13 cellular contexts compared by ENCODE assay signal in genomic region chr6:67663105-67663895, GRCh38.
"Had no signal": no experiment of that assay in that cellular context is flagged by ENCODE, and none has a peak within 500 bp of the region (broad histone marks: within the 10 kb centered on the region; RNA-seq: fewer than 3 reads in every experiment).

No MANE protein-coding gene starts in this region.

- H3K36me3 ChIP-seq: esophagus muscularis mucosa, gastrocnemius medialis, heart right ventricle, left ventricle myocardium inferior, uterus had no signal

- H3K4me1 ChIP-seq: esophagus muscularis mucosa, gastrocnemius medialis, heart right ventricle, left ventricle myocardium inferior, uterus had no signal

- DNase-seq: effector memory CD4-positive, alpha-beta T cell; gastrocnemius medialis; heart right ventricle; hypothalamus; left ventricle myocardium inferior; mesendoderm; naive thymus-derived CD8-positive, alpha-beta T cell; small intestine; stimulated activated CD4-positive, alpha-beta T cell treated with anti-CD3 and anti-CD28 coated beads, Interleukin-12 subunit alpha, Interleukin-12 subunit beta, amount 100 ng/mL, for 4 hours; stimulated activated naive CD4-positive, alpha-beta T cell treated with Interleukin-2 at 50 U/mL for 16 hours; uterus had no signal

- H3K9me3 ChIP-seq: esophagus muscularis mucosa, gastrocnemius medialis, uterus had no signal

- H3K27ac ChIP-seq: epithelial cell of prostate, esophagus muscularis mucosa, gastrocnemius medialis, heart right ventricle, left ventricle myocardium inferior, uterus had no signal

- ATAC-seq: gastrocnemius medialis; heart right ventricle; naive thymus-derived CD8-positive, alpha-beta T cell had no signal

- H3K4me3 ChIP-seq: esophagus muscularis mucosa, gastrocnemius medialis, heart right ventricle, left ventricle myocardium inferior, uterus had no signal

- H3K27me3 ChIP-seq: esophagus muscularis mucosa, gastrocnemius medialis, heart right ventricle, uterus had no signal
